In genomic region chr12:108514973-108515814, GRCh38 we compare ENCODE assay signal across 8 cellular contexts. TPM values are rescaled to one million over a fixed set of nuclear protein-coding genes. Genes with fewer than 3 reads are reported as not detected.
DNase-seq lines count a peak whose midpoint lies in the region; ATAC-seq, FAIRE-seq and TF ChIP-seq lines count a peak whose summit lies in the region.

FICD (plus strand) TSS chr12:108515277; CDS start chr12:108516973, 1,696 bp downstream.

- H3K4me2 ChIP-seq in parathyroid adenoma (ENCODE audit: low read length), result peak within 1 kb of the TSS; percentile 95

- peaks cover 30% of the 10 kb centered on the region for H3K4me1 Mint-ChIP-seq in activated naive CD8-positive, alpha-beta T cell treated with anti-CD3 and anti-CD28 coated beads, Interleukin-2, amount 50 U/mL, for 24 hours

- no peaks in the 10 kb centered on the region for H3K27me3 Mint-ChIP-seq in activated naive CD8-positive, alpha-beta T cell treated with anti-CD3 and anti-CD28 coated beads, Interleukin-2, amount 50 U/mL, for 24 hours

- peak; percentile 95 for FAIRE-seq in GM12892 (lab: Jason Lieb, UNC)

- no peaks in the 10 kb centered on the region for H3K9me3 Mint-ChIP-seq in activated naive CD8-positive, alpha-beta T cell treated with anti-CD3 and anti-CD28 coated beads, Interleukin-2, amount 50 U/mL, for 24 hours

- peak within 1 kb of the TSS; percentile 32 for H3K9ac ChIP-seq in parathyroid adenoma

- H3K9me3 ChIP-seq in cardiac muscle cell (ENCODE audit: low read depth) (no peaks in the 10 kb centered on the region), parathyroid adenoma (ENCODE audit: control insufficient read depth, low read length) (no peaks in the 10 kb centered on the region), transverse colon (no peaks in the 10 kb centered on the region)

- WGBS in transverse colon (ENCODE audit: low coverage in 1 of 2), 2 donors, result 0 to 1% methylated on average over 3 to 62 of the region's 67 CpGs

- in situ Hi-C loops in transverse colon (cut with MboI; ENCODE audit: low pct_ligation_motif_present in 1 of 4, low pct_unique_long_range_greater_than_20kb in 1 of 4, low sequenced_read_pairs in 3 of 4), result no loop called here

- H3K4me1 ChIP-seq in cardiac muscle cell (ENCODE audit: low read depth) (peaks cover 3% of the 10 kb centered on the region), parathyroid adenoma (peaks cover 6% of the 10 kb centered on the region), transverse colon (peaks cover 5 to 20% (median 8%) of the 10 kb centered on the region in 4 donors)

- no peak for TF ChIP-seq EP300 in transverse colon (IDR thresholded peaks at IDR 0.05; ENCODE audit: low read depth)

- peak within 1 kb of the TSS; percentile 91 for H2AFZ ChIP-seq in parathyroid adenoma

- TF ChIP-seq POLR2A in GM12892 (IDR thresholded peaks at IDR 0.05; ENCODE audit: low read depth, low read length) (peak; percentile 85), transverse colon (IDR thresholded peaks at IDR 0.05) (peak; percentile 30)

- H3K27ac ChIP-seq in cardiac muscle cell (peak within 1 kb of the TSS; percentile 63), parathyroid adenoma (peak within 1 kb of the TSS; percentile 2), transverse colon (peak within 1 kb of the TSS; percentile 77 to 87 (median 80))

- H3K4me3 Mint-ChIP-seq in activated naive CD8-positive, alpha-beta T cell treated with anti-CD3 and anti-CD28 coated beads, Interleukin-2, amount 50 U/mL, for 24 hours, result peak within 1 kb of the TSS; percentile 87

- H3K79me2 ChIP-seq in parathyroid adenoma, result no peaks in the 10 kb centered on the region

- peak within 1 kb of the TSS; percentile 91 for H3K27ac Mint-ChIP-seq in activated naive CD8-positive, alpha-beta T cell treated with anti-CD3 and anti-CD28 coated beads, Interleukin-2, amount 50 U/mL, for 24 hours

- H3K36me3 ChIP-seq in cardiac muscle cell (peaks cover 9% of the 10 kb centered on the region), parathyroid adenoma (ENCODE audit: control insufficient read depth, insufficient read depth, low read length) (no peaks in the 10 kb centered on the region), transverse colon (peaks cover 0 to under 1% (median 0%) of the 10 kb centered on the region in 4 donors)

- ATAC-seq in HG02840 (IDR thresholded peaks at IDR 0.05; ENCODE audit: low FRiP score, unreplicated experiment), result peak; percentile 79
- ATAC-seq in activated naive CD8-positive, alpha-beta T cell treated with anti-CD3 and anti-CD28 coated beads, Interleukin-2, amount 50 U/mL, for 24 hours, result peak; percentile 91

- H3K36me3 Mint-ChIP-seq in activated naive CD8-positive, alpha-beta T cell treated with anti-CD3 and anti-CD28 coated beads, Interleukin-2, amount 50 U/mL, for 24 hours (ENCODE audit: low read depth), result peaks cover 14% of the 10 kb centered on the region

- intact Hi-C loops in transverse colon (cut with DNase I; ENCODE audit: low total_unique reads), result no loop called here

- peak within 1 kb of the TSS; percentile 80 for H3K4me3 ChIP-seq in cardiac muscle cell
- peak within 1 kb of the TSS; percentile 79 for H3K4me3 ChIP-seq in parathyroid adenoma (ENCODE audit: low read depth, low read length)
- peak within 1 kb of the TSS; percentile 78 to 83 (median 80) for H3K4me3 ChIP-seq in transverse colon

- no peaks in the 10 kb centered on the region for H3K27me3 ChIP-seq in cardiac muscle cell
- H3K27me3 ChIP-seq in parathyroid adenoma (ENCODE audit: control insufficient read depth, insufficient read depth, low read length), result no peaks in the 10 kb centered on the region
- H3K27me3 ChIP-seq in transverse colon, result no peaks in the 10 kb centered on the region

- TF ChIP-seq CTCF in cardiac muscle cell (IDR thresholded peaks at IDR 0.05; ENCODE audit: low read depth, low read length) (no peak), parathyroid adenoma (IDR thresholded peaks at IDR 0.05) (no peak), transverse colon (IDR thresholded peaks at IDR 0.05) (no peak)

- DNase-seq in GM12892 (ENCODE audit: insufficient read length), result peak; percentile 93
- peak; percentile 99 for DNase-seq in NCI-H1436 (lab: John Stamatoyannopoulos, UW)
- peak; percentile 97 for DNase-seq in SW480 (ENCODE audit: low spot score)
- peak; percentile 99 for DNase-seq in activated naive CD8-positive, alpha-beta T cell treated with anti-CD3 and anti-CD28 coated beads, Interleukin-2, amount 50 U/mL, for 24 hours
- DNase-seq in cardiac muscle cell (ENCODE audit: low read depth in 1 of 2, low spot score in 1 of 2), result peak; percentile 98 to 100
- DNase-seq in transverse colon, result peak; percentile 100

RNA-seq across cellular contexts. Expression of gene FICD, which starts in this region (rescaled TPM):
- 2.4 TPM for polyA plus RNA-seq in GM12892 (2012; ENCODE audit: missing spikeins)
- total RNA-seq in cardiac muscle cell (3.5 and 4.3 TPM in 2 replicates), transverse colon (1 to 10 TPM; 1.1 to 9.6 (median 6.2) TPM)
- polyA plus RNA-seq in cardiac muscle cell, result 3.6 and 4.2 TPM in 2 replicates

Comparison
In these comparisons a context has a peak if more than half of its experiments do, and no peak if none do; other contexts are left out.
1. Peak in every context shown above with its lines: DNase-seq, ATAC-seq, H3K4me3 ChIP-seq and H3K27ac ChIP-seq.
2. H3K27ac ChIP-seq: peak in every context shown above with its lines; median percentile 80 in transverse colon; 63 in cardiac muscle cell; 2 in parathyroid adenoma.